ENCODE assay signal across 33 cellular contexts in genomic region chr12:131506426-131506825, GRCh38.
"Had no signal": no experiment of that assay in that cellular context is flagged by ENCODE, and none has a peak within 500 bp of the region (broad histone marks: within the 10 kb centered on the region; RNA-seq: fewer than 3 reads in every experiment).

No MANE protein-coding gene starts in this region.

- H3K27ac Mint-ChIP-seq: activated B cell treated with CpG ODN at 0.5 μM for 24 hours; activated CD4-positive, alpha-beta memory T cell treated with anti-CD3 and anti-CD28 coated beads, Interleukin-2, amount 10 ng/mL, durations not matched to agents 7 days and 5 days; activated CD4-positive, alpha-beta T cell treated with anti-CD3 and anti-CD28 coated beads, Interleukin-2, amount 10 ng/mL, durations not matched to agents 7 days and 5 days; activated CD8-positive, alpha-beta memory T cell treated with anti-CD3 and anti-CD28 coated beads, Interleukin-2, amount 10 ng/mL, durations not matched to agents 7 days and 5 days; activated CD8-positive, alpha-beta T cell treated with anti-CD3 and anti-CD28 coated beads, Interleukin-2, amount 10 ng/mL, durations not matched to agents 7 days and 5 days; activated naive CD4-positive, alpha-beta T cell treated with anti-CD3 and anti-CD28 coated beads, Interleukin-2, amount 10 ng/mL, durations not matched to agents 7 days and 5 days; activated naive CD4-positive, alpha-beta T cell treated with anti-CD3 and anti-CD28 coated beads, Interleukin-2, amount 50 U/mL, for 24 hours; activated naive CD8-positive, alpha-beta T cell; activated naive CD8-positive, alpha-beta T cell treated with anti-CD3 and anti-CD28 coated beads, Interleukin-2, amount 10 ng/mL, durations not matched to agents 7 days and 5 days; activated naive CD8-positive, alpha-beta T cell treated with anti-CD3 and anti-CD28 coated beads, Interleukin-2, amount 50 U/mL, for 24 hours; activated T-cell treated with anti-CD3 and anti-CD28 coated beads, Interleukin-2, amount 50 U/mL, for 24 hours; activated T-cell treated with anti-CD3 and anti-CD28 coated beads, Interleukin-2, amount 50 U/mL, for 72 hours; activated T-helper 1 cell treated with anti-CD3 and anti-CD28 coated beads, Interleukin-12 subunit alpha, Interleukin-12 subunit beta, Interleukin-2, Interleukin-4 antibody, amounts not matched to agents 30 ng/mL and 10 ng/mL and 1 ng/mL, durations not matched to agents 14 hours and 24 hours and 36 hours; activated T-helper 17 cell treated with anti-CD3 and anti-CD28 coated beads, Interleukin-2, amount 50 U/mL, for 72 hours; T-helper 1 cell treated with Interleukin-12 subunit alpha and Interleukin-12 subunit beta and Interleukin-4 antibody, amounts not matched to agents 30 μg/mL and 1 μg/mL, for 36 hours; T-helper 2 cell treated with Interferon-gamma antibody and Interleukin-4, amounts not matched to agents 5 μg/mL and 100 μg/mL, for 36 hours had no signal

- H3K4me1 Mint-ChIP-seq: activated T-helper 17 cell treated with anti-CD3 and anti-CD28 coated beads, Interleukin-2, amount 50 U/mL, for 72 hours had no signal

- H3K36me3 Mint-ChIP-seq: activated CD8-positive, alpha-beta memory T cell treated with anti-CD3 and anti-CD28 coated beads, Interleukin-2, amount 10 ng/mL, durations not matched to agents 7 days and 5 days; activated naive CD4-positive, alpha-beta T cell treated with anti-CD3 and anti-CD28 coated beads, Interleukin-2, amount 10 ng/mL, durations not matched to agents 7 days and 5 days; activated naive CD4-positive, alpha-beta T cell treated with anti-CD3 and anti-CD28 coated beads, Interleukin-2, amount 50 U/mL, for 24 hours; activated naive CD8-positive, alpha-beta T cell; activated naive CD8-positive, alpha-beta T cell treated with anti-CD3 and anti-CD28 coated beads, Interleukin-2, amount 10 ng/mL, durations not matched to agents 7 days and 5 days; brain had no signal

- H3K27me3 ChIP-seq: ascending aorta, cardiac muscle cell had no signal

- H3K27ac ChIP-seq: ascending aorta, cardiac muscle cell, VCaP had no signal

- H3K4me3 Mint-ChIP-seq: activated B cell treated with CpG ODN at 0.5 μM for 24 hours; activated CD4-positive, alpha-beta memory T cell treated with anti-CD3 and anti-CD28 coated beads, Interleukin-2, amount 10 ng/mL, durations not matched to agents 7 days and 5 days; activated CD4-positive, alpha-beta T cell treated with anti-CD3 and anti-CD28 coated beads, Interleukin-2, amount 10 ng/mL, durations not matched to agents 7 days and 5 days; activated CD8-positive, alpha-beta memory T cell treated with anti-CD3 and anti-CD28 coated beads, Interleukin-2, amount 10 ng/mL, durations not matched to agents 7 days and 5 days; activated CD8-positive, alpha-beta T cell treated with anti-CD3 and anti-CD28 coated beads, Interleukin-2, amount 10 ng/mL, durations not matched to agents 7 days and 5 days; activated naive CD4-positive, alpha-beta T cell treated with anti-CD3 and anti-CD28 coated beads, Interleukin-2, amount 10 ng/mL, durations not matched to agents 7 days and 5 days; activated naive CD4-positive, alpha-beta T cell treated with anti-CD3 and anti-CD28 coated beads, Interleukin-2, amount 50 U/mL, for 24 hours; activated naive CD8-positive, alpha-beta T cell; activated naive CD8-positive, alpha-beta T cell treated with anti-CD3 and anti-CD28 coated beads, Interleukin-2, amount 10 ng/mL, durations not matched to agents 7 days and 5 days; activated naive CD8-positive, alpha-beta T cell treated with anti-CD3 and anti-CD28 coated beads, Interleukin-2, amount 50 U/mL, for 24 hours; activated T-cell treated with anti-CD3 and anti-CD28 coated beads, Interleukin-2, amount 50 U/mL, for 24 hours; activated T-cell treated with anti-CD3 and anti-CD28 coated beads, Interleukin-2, amount 50 U/mL, for 72 hours; activated T-helper 1 cell treated with anti-CD3 and anti-CD28 coated beads, Interleukin-12 subunit alpha, Interleukin-12 subunit beta, Interleukin-2, Interleukin-4 antibody, amounts not matched to agents 30 ng/mL and 10 ng/mL and 1 ng/mL, durations not matched to agents 14 hours and 24 hours and 36 hours; activated T-helper 17 cell treated with anti-CD3 and anti-CD28 coated beads, Interleukin-2, amount 50 U/mL, for 72 hours; brain; central memory CD8-positive, alpha-beta T cell; T-helper 1 cell treated with Interleukin-12 subunit alpha and Interleukin-12 subunit beta and Interleukin-4 antibody, amounts not matched to agents 30 μg/mL and 1 μg/mL, for 36 hours; T-helper 2 cell treated with Interferon-gamma antibody and Interleukin-4, amounts not matched to agents 5 μg/mL and 100 μg/mL, for 36 hours had no signal

- H3K9me3 ChIP-seq: ascending aorta had no signal

- H3K27me3 Mint-ChIP-seq: activated B cell treated with CpG ODN at 0.5 μM for 24 hours; activated CD4-positive, alpha-beta T cell treated with anti-CD3 and anti-CD28 coated beads, Interleukin-2, amount 10 ng/mL, durations not matched to agents 7 days and 5 days; activated naive CD4-positive, alpha-beta T cell treated with anti-CD3 and anti-CD28 coated beads, Interleukin-2, amount 50 U/mL, for 24 hours; activated naive CD8-positive, alpha-beta T cell; activated T-cell treated with anti-CD3 and anti-CD28 coated beads, Interleukin-2, amount 50 U/mL, for 24 hours; activated T-helper 17 cell treated with anti-CD3 and anti-CD28 coated beads, Interleukin-2, amount 50 U/mL, for 72 hours; central memory CD8-positive, alpha-beta T cell had no signal

- H3K9me3 Mint-ChIP-seq: activated B cell treated with CpG ODN at 0.5 μM for 24 hours; activated CD4-positive, alpha-beta memory T cell treated with anti-CD3 and anti-CD28 coated beads, Interleukin-2, amount 10 ng/mL, durations not matched to agents 7 days and 5 days; activated CD4-positive, alpha-beta T cell treated with anti-CD3 and anti-CD28 coated beads, Interleukin-2, amount 10 ng/mL, durations not matched to agents 7 days and 5 days; activated naive CD4-positive, alpha-beta T cell treated with anti-CD3 and anti-CD28 coated beads, Interleukin-2, amount 10 ng/mL, durations not matched to agents 7 days and 5 days; activated naive CD4-positive, alpha-beta T cell treated with anti-CD3 and anti-CD28 coated beads, Interleukin-2, amount 50 U/mL, for 24 hours; activated naive CD8-positive, alpha-beta T cell treated with anti-CD3 and anti-CD28 coated beads, Interleukin-2, amount 10 ng/mL, durations not matched to agents 7 days and 5 days; activated naive CD8-positive, alpha-beta T cell treated with anti-CD3 and anti-CD28 coated beads, Interleukin-2, amount 50 U/mL, for 24 hours; activated T-cell treated with anti-CD3 and anti-CD28 coated beads, Interleukin-2, amount 50 U/mL, for 24 hours; activated T-cell treated with anti-CD3 and anti-CD28 coated beads, Interleukin-2, amount 50 U/mL, for 72 hours; activated T-helper 1 cell treated with anti-CD3 and anti-CD28 coated beads, Interleukin-12 subunit alpha, Interleukin-12 subunit beta, Interleukin-2, Interleukin-4 antibody, amounts not matched to agents 30 ng/mL and 10 ng/mL and 1 ng/mL, durations not matched to agents 14 hours and 24 hours and 36 hours; activated T-helper 17 cell treated with anti-CD3 and anti-CD28 coated beads, Interleukin-2, amount 50 U/mL, for 72 hours; central memory CD8-positive, alpha-beta T cell; T-helper 1 cell treated with Interleukin-12 subunit alpha and Interleukin-12 subunit beta and Interleukin-4 antibody, amounts not matched to agents 30 μg/mL and 1 μg/mL, for 36 hours; T-helper 2 cell treated with Interferon-gamma antibody and Interleukin-4, amounts not matched to agents 5 μg/mL and 100 μg/mL, for 36 hours had no signal

- H3K36me3 ChIP-seq: ascending aorta, cardiac muscle cell had no signal

- H3K4me3 ChIP-seq: ascending aorta, cardiac muscle cell had no signal

- H3K4me1 ChIP-seq: ascending aorta had no signal

- DNase-seq: activated B cell treated with CpG ODN at 0.5 μM for 24 hours; activated CD4-positive, alpha-beta memory T cell treated with anti-CD3 and anti-CD28 coated beads, Interleukin-2, amount 10 ng/mL, durations not matched to agents 7 days and 5 days; activated CD4-positive, alpha-beta T cell treated with anti-CD3 and anti-CD28 coated beads for 48 hours; activated CD4-positive, alpha-beta T cell treated with anti-CD3 and anti-CD28 coated beads, Interleukin-2, amount 10 ng/mL, durations not matched to agents 7 days and 5 days; activated CD4-positive, alpha-beta T cell treated with anti-CD3 and anti-CD28 coated beads, Interleukin-2, amount 50 U/mL, for 48 hours; activated CD4-positive, CD25-positive, alpha-beta regulatory T cell treated with anti-CD3 and anti-CD28 coated beads, Interleukin-2, amount 50 U/mL, for 72 hours; activated CD8-positive, alpha-beta T cell treated with anti-CD3 and anti-CD28 coated beads, Interleukin-2, amount 10 ng/mL, durations not matched to agents 7 days and 5 days; activated effector memory CD4-positive, alpha-beta T cell treated with anti-CD3 and anti-CD28 coated beads, Interleukin-2, amount 50 U/mL, for 16 hours; activated gamma-delta T cell treated with Interleukin-2 at 50 U/mL for 16 hours; activated naive CD4-positive, alpha-beta T cell; activated naive CD4-positive, alpha-beta T cell treated with anti-CD3 and anti-CD28 coated beads, Interleukin-2, amount 10 ng/mL, durations not matched to agents 7 days and 5 days; activated naive CD8-positive, alpha-beta T cell treated with anti-CD3 and anti-CD28 coated beads, Interleukin-2, amount 10 ng/mL, durations not matched to agents 7 days and 5 days; activated naive CD8-positive, alpha-beta T cell treated with anti-CD3 and anti-CD28 coated beads, Interleukin-2, amount 50 U/mL, for 24 hours; activated T-cell treated with anti-CD3 and anti-CD28 coated beads, Interleukin-2, amount 50 U/mL, for 24 hours; activated T-cell treated with anti-CD3 and anti-CD28 coated beads, Interleukin-2, amount 50 U/mL, for 72 hours; caudate nucleus; cerebellar nuclear complex; SW 1271; T-helper 1 cell; T-helper 2 cell; T-helper 9 cell had no signal

- ATAC-seq: activated CD8-positive, alpha-beta memory T cell treated with anti-CD3 and anti-CD28 coated beads, Interleukin-2, amount 10 ng/mL, durations not matched to agents 7 days and 5 days; activated CD8-positive, alpha-beta T cell treated with anti-CD3 and anti-CD28 coated beads, Interleukin-2, amount 10 ng/mL, durations not matched to agents 7 days and 5 days; activated naive CD8-positive, alpha-beta T cell treated with anti-CD3 and anti-CD28 coated beads, Interleukin-2, amount 50 U/mL, for 24 hours; activated T-cell treated with anti-CD3 and anti-CD28 coated beads, Interleukin-2, amount 50 U/mL, for 72 hours; activated T-helper 17 cell treated with anti-CD3 and anti-CD28 coated beads, Interleukin-2, amount 50 U/mL, for 72 hours had no signal
